In genomic region chrX:124963717-124964116, GRCh38 we compare ENCODE assay signal across 22 cellular contexts. TPM values are rescaled to one million over a fixed set of nuclear protein-coding genes. Genes with fewer than 3 reads are reported as not detected.
DNase-seq lines count a peak whose midpoint lies in the region; ATAC-seq, FAIRE-seq and TF ChIP-seq lines count a peak whose summit lies in the region.
"Had no signal": no experiment of that assay in that cellular context is flagged by ENCODE, and none has a peak within 500 bp of the region (broad histone marks: within the 10 kb centered on the region; RNA-seq: fewer than 3 reads in every experiment).

TENM1 (minus strand) TSS chrX:124963817.

- no peak for TF ChIP-seq CTCF in neural progenitor cell (IDR thresholded peaks at IDR 0.05)

- H3K4me1 Mint-ChIP-seq in neural progenitor cell = no peaks in the 10 kb centered on the region
- H3K4me1 Mint-ChIP-seq: B cell; CD4-positive, CD25-positive, alpha-beta regulatory T cell; H9 had no signal

- no peaks in the 10 kb centered on the region for H3K9me3 Mint-ChIP-seq in neural progenitor cell
- H3K9me3 Mint-ChIP-seq: CD8-positive, alpha-beta T cell; GM23338 had no signal

- no peak within 1 kb of the TSS for H2AFZ ChIP-seq in neural progenitor cell (replicated peaks)
- H2AFZ ChIP-seq: GM23338 had no signal

- H3K4me3 ChIP-seq in neural progenitor cell = no peak within 1 kb of the TSS
- H3K4me3 ChIP-seq: BLaER1, GM12878, GM23338 had no signal

- H3K79me2 ChIP-seq in neural progenitor cell (ENCODE audit: low read depth) = no peaks in the 10 kb centered on the region

- no peak within 1 kb of the TSS for H3K27ac ChIP-seq in neural progenitor cell
- no peak within 1 kb of the TSS for H3K27ac ChIP-seq in temporal lobe (ENCODE audit: low read depth, low read length)
- H3K27ac ChIP-seq: BLaER1, C4-2B had no signal

- H3K9me3 ChIP-seq in neural progenitor cell (ENCODE audit: low read depth) = no peaks in the 10 kb centered on the region
- H3K9me3 ChIP-seq: BLaER1, Caco-2 had no signal

- no peak within 1 kb of the TSS for H3K4me3 Mint-ChIP-seq in neural progenitor cell
- H3K4me3 Mint-ChIP-seq: B cell; CD4-positive, CD25-positive, alpha-beta regulatory T cell; CD8-positive, alpha-beta T cell; GM23338; H9 had no signal

- H3K27me3 ChIP-seq in neural progenitor cell = no peaks in the 10 kb centered on the region

- no peaks in the 10 kb centered on the region for H3K4me1 ChIP-seq in neural progenitor cell
- H3K4me1 ChIP-seq: BLaER1, Caco-2 had no signal

- peak within 1 kb of the TSS; percentile 15 for H3K27ac Mint-ChIP-seq in neural progenitor cell
- H3K27ac Mint-ChIP-seq: B cell; CD4-positive, CD25-positive, alpha-beta regulatory T cell; CD8-positive, alpha-beta T cell; GM23338; H9 had no signal

- ATAC-seq in HG03520 (IDR thresholded peaks at IDR 0.05; ENCODE audit: unreplicated experiment) = no peak
- ATAC-seq in GM18861 (IDR thresholded peaks at IDR 0.05; ENCODE audit: unreplicated experiment) = no peak
- no peak for ATAC-seq in HG03095 (IDR thresholded peaks at IDR 0.05; ENCODE audit: unreplicated experiment)
- ATAC-seq in GM21528 (IDR thresholded peaks at IDR 0.05; ENCODE audit: low FRiP score, unreplicated experiment) = no peak
- ATAC-seq: CD8-positive, alpha-beta T cell; GM12878; GM23338; HCT116 had no signal

- no peaks in the 10 kb centered on the region for H3K36me3 Mint-ChIP-seq in neural progenitor cell
- H3K36me3 Mint-ChIP-seq: CD4-positive, CD25-positive, alpha-beta regulatory T cell; CD8-positive, alpha-beta T cell had no signal

- no peak within 1 kb of the TSS for H3K9ac ChIP-seq in neural progenitor cell
- H3K9ac ChIP-seq: BLaER1 had no signal

- DNase-seq in OCI-M1 (lab: John Stamatoyannopoulos, UW) (peak; percentile 12), frontal cortex (ENCODE audit: low spot score in 2 of 2) (no peak), neural progenitor cell (ENCODE audit: low spot score) (no peak)
- DNase-seq: Caco-2; CD4-positive, CD25-positive, alpha-beta regulatory T cell; CD8-positive, alpha-beta T cell; DMS153; DND-41; GDM1; H9 had no signal

- H3F3A ChIP-seq in neural progenitor cell (ENCODE audit: low read depth) = no peaks in the 10 kb centered on the region

- no peaks in the 10 kb centered on the region for H4K20me1 ChIP-seq in neural progenitor cell (ENCODE audit: low read depth)
- H4K20me1 ChIP-seq: BLaER1 had no signal

- H3K36me3 ChIP-seq in neural progenitor cell = no peaks in the 10 kb centered on the region
- H3K36me3 ChIP-seq: BLaER1 had no signal

- H3K27me3 Mint-ChIP-seq in neural progenitor cell (ENCODE audit: insufficient read depth, low read depth) = no peaks in the 10 kb centered on the region
- H3K27me3 Mint-ChIP-seq: B cell; CD4-positive, CD25-positive, alpha-beta regulatory T cell had no signal

- no peak for FAIRE-seq in frontal cortex (lab: Jason Lieb, UNC)
- FAIRE-seq: GM12878, GM18507 had no signal

- H3K4me2 ChIP-seq in neural progenitor cell = no peak within 1 kb of the TSS
- H3K4me2 ChIP-seq: BLaER1, GM23338 had no signal

RNA-seq across cellular contexts. Expression of gene TENM1, which starts in this region (rescaled TPM):
- total RNA-seq in frontal cortex (28.5 TPM), neural progenitor cell (ENCODE audit: low replicate concordance) (0.19 and 0.37 TPM in 2 replicates), temporal lobe (31.5 TPM)
- total RNA-seq: B cell had no signal

Comparison
In these comparisons a context has a peak if more than half of its experiments do, and no peak if none do; other contexts are left out.
1. RNA of gene TENM1 (total RNA-seq): 31.5 TPM in temporal lobe (single experiment) and 28.5 TPM in frontal cortex (single experiment); 0.19 to 0.37 TPM in neural progenitor cell; every median in the first group is over 10 times any median in the second.